8 cellular contexts compared by ENCODE assay signal in the genomic region with DNA sequence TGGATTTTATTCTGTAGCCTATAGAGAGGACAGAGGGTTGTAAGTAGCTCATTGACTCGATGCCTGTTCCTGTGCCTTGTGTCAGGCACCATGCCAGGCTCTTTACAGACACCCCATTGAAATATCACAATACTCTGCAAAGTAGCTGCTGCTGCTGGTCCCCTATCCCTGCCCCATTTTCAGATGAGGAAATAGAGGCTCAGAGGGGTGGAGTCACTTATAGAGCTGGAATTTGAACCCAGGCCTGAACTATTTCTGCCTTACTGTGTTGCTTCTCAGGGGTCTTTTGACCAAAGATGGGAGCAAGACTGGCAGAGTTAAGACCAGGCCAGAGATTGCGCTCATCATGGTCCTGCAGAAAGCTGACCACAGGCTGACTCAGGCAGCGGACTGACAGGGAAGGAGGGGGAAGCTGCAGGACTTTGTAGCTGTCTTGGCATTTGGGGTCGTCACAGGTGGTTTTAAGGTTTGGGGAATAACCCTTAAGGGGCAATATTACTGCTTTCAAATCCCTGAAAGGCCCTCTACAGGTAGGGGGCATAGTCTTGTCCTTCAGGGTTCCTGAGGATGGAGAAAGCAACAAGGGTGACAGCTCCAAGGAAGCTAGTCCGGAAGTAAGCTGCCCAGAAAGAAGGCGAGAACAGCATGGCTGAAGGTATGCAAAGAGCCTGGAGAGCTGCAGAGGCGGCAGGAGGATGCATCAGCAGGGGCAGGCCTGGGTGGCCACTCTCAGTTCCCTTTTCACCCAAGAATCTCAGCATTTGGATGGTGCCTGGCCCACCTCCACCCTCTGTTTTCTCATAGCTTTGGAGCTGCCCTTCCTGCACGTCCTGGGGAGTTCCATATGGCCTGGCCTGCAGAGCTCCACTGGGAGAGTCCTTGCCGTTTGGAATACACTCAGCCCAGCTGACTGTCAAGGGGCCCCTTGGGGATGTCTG. TPM values are rescaled to one million over a fixed set of nuclear protein-coding genes. Genes with fewer than 3 reads are reported as not detected.
DNase-seq lines count a peak whose midpoint lies in the region; ATAC-seq and TF ChIP-seq lines count a peak whose summit lies in the region.

No MANE protein-coding gene starts in this region.

- H3K36me3 ChIP-seq in Karpas-422 (ENCODE audit: insufficient read depth, low read length) (no peaks in the 10 kb centered on the region), ectodermal cell (ENCODE audit: control insufficient read depth, insufficient read depth, low read length) (no peaks in the 10 kb centered on the region), prostate gland (no peaks in the 10 kb centered on the region), SJCRH30 (peaks cover 5% of the 10 kb centered on the region; the same call in 1 of the 2 replicates), ovary (no peaks in the 10 kb centered on the region)

- no peaks in the 10 kb centered on the region for H3K79me2 ChIP-seq in Karpas-422 (ENCODE audit: low read length)

- peak overlapping the region; percentile 81 for H3K27ac ChIP-seq in Karpas-422 (ENCODE audit: low read length)
- H3K27ac ChIP-seq in ectodermal cell (ENCODE audit: insufficient read depth, low read depth, low read length, poor library complexity, severe bottlenecking), result peak overlapping the region; percentile 16
- H3K27ac ChIP-seq in prostate gland, result peak overlapping the region; percentile 92 to 93
- no peak overlapping the region for H3K27ac ChIP-seq in SJCRH30
- H3K27ac ChIP-seq in ovary, result peak overlapping the region in 1 of 2 donors; percentile 26

- H3K27me3 ChIP-seq in Karpas-422 (ENCODE audit: low read length) (no peaks in the 10 kb centered on the region), ectodermal cell (ENCODE audit: control insufficient read depth, insufficient read depth, low read length, poor library complexity, severe bottlenecking) (no peaks in the 10 kb centered on the region), prostate gland (replicated peaks; ENCODE audit: insufficient read depth) (no peaks in the 10 kb centered on the region), SJCRH30 (no peaks in the 10 kb centered on the region), ovary (no peaks in the 10 kb centered on the region)

- TF ChIP-seq POLR2A in prostate gland (IDR thresholded peaks at IDR 0.05) (no peak), ovary (IDR thresholded peaks at IDR 0.05) (no peak)

- peak; percentile 91 for DNase-seq in Karpas-422
- no peak for DNase-seq in prostate gland (ENCODE audit: low spot score)
- no peak for DNase-seq in SJCRH30
- DNase-seq in stimulated activated CD4-positive, alpha-beta T cell treated with anti-CD3 and anti-CD28 coated beads, Interleukin-2, amount 100 ng/mL, for 48 hours, result no peak
- no peak for DNase-seq in ovary

- H2AFZ ChIP-seq in Karpas-422 (ENCODE audit: low read length), result peak overlapping the region; percentile 75; the same call in 1 of the 2 replicates

- intact Hi-C loops in prostate gland (cut with DNase I) (loop anchor here (5.0 kb wide), 1 partner anchor 33 kb away; no protein-coding TSS in a partner anchor), ovary (cut with DNase I) (loop anchor here in 2 of 4 donors (5.0 kb wide), 2 partner anchors 33 to 38 kb away; no protein-coding TSS in a partner anchor)

- H3K4me3 ChIP-seq in GM08714 (ENCODE audit: low read length) (peak overlapping the region; percentile 10; the same call in 1 of the 2 replicates), Karpas-422 (ENCODE audit: low read length) (peak overlapping the region; percentile 27; the same call in 1 of the 2 replicates), ectodermal cell (ENCODE audit: insufficient read depth, low read depth, low read length) (no peak overlapping the region), prostate gland (no peak overlapping the region), SJCRH30 (no peak overlapping the region), ovary (no peak overlapping the region)

- no peaks in the 10 kb centered on the region for H3K9me2 ChIP-seq in Karpas-422 (replicated peaks; ENCODE audit: insufficient read depth, low read length)

- H3K9me3 ChIP-seq in Karpas-422 (ENCODE audit: low read length) (no peaks in the 10 kb centered on the region), ectodermal cell (ENCODE audit: control insufficient read depth, low read length) (no peaks in the 10 kb centered on the region), prostate gland (no peaks in the 10 kb centered on the region), SJCRH30 (replicated peaks) (no peaks in the 10 kb centered on the region), ovary (no peaks in the 10 kb centered on the region)

- H3K9ac ChIP-seq in Karpas-422 (ENCODE audit: low read length), result peak overlapping the region; percentile 52

- TF ChIP-seq CTCF in prostate gland (IDR thresholded peaks at IDR 0.05), result no peak
- TF ChIP-seq CTCF in ovary (IDR thresholded peaks at IDR 0.05), result no peak

- peaks cover 59% of the 10 kb centered on the region for H3K4me1 ChIP-seq in Karpas-422 (ENCODE audit: low read length)
- H3K4me1 ChIP-seq in ectodermal cell (ENCODE audit: control insufficient read depth, insufficient read depth, low read length), result peaks cover 49% of the 10 kb centered on the region
- H3K4me1 ChIP-seq in prostate gland (replicated peaks), result peaks cover 17% of the 10 kb centered on the region
- peaks cover 19% of the 10 kb centered on the region; the same call in 1 of the 2 replicates for H3K4me1 ChIP-seq in SJCRH30
- peaks cover 40% of the 10 kb centered on the region for H3K4me1 ChIP-seq in ovary (ENCODE audit: insufficient read depth)

- no peaks in the 10 kb centered on the region for H4K20me1 ChIP-seq in Karpas-422 (ENCODE audit: insufficient read depth, low read depth, low read length)

- TF ChIP-seq EP300 in ovary (IDR thresholded peaks at IDR 0.05), result no peak

- H3K4me2 ChIP-seq in Karpas-422 (ENCODE audit: low read depth, low read length, poor library complexity, severe bottlenecking), result peak overlapping the region; percentile 67

- 55 to 57% methylated on average over 9 of the region's 9 CpGs for WGBS in ectodermal cell, 2 experiments
- 53% methylated on average over 8 of the region's 9 CpGs for WGBS in prostate gland
- WGBS in ovary, 3 donors, result 49 to 56% (median 53%) methylated on average over 9 of the region's 9 CpGs

- peak; percentile 92 for ATAC-seq in GM21717 (IDR thresholded peaks at IDR 0.05; ENCODE audit: unreplicated experiment)

RNA-seq across cellular contexts. Expression of gene NDST1, which starts 18.3 kb away (rescaled TPM):
- total RNA-seq in Karpas-422 (2014; rRNA removed; shearing (Covaris generic); ENCODE audit: low replicate concordance), result 8.4 and 20.9 TPM in 2 replicates
- 38.1 TPM for polyA plus RNA-seq in ectodermal cell (2013, experiment 1 of 4)
- polyA plus RNA-seq in ectodermal cell (2013, experiment 2 of 4), result 43.1 TPM
- polyA plus RNA-seq in ectodermal cell (2013, experiment 3 of 4), result 29.0 TPM
- polyA plus RNA-seq in ectodermal cell (2013, experiment 4 of 4), result 37.1 TPM
- 100 to 1,000 TPM in 1 of 2 donors, 10 to 100 TPM in 1; 65.8 to 175 TPM for total RNA-seq in prostate gland
- 30.0 and 31.4 TPM in 2 replicates for total RNA-seq in SJCRH30 (2014; rRNA removed; shearing (Covaris generic))
- total RNA-seq in ovary, result 100 to 1,000 TPM in 3 of 7 donors, 10 to 100 TPM in 4; 31.0 to 139 (median 92.8) TPM
- 10 to 100 TPM; 31.8 to 44.1 TPM for polyA plus RNA-seq in ovary

RNA-seq across cellular contexts. Expression of gene RPS14, which starts 40.1 kb away (rescaled TPM):
- total RNA-seq in Karpas-422 (2014; rRNA removed; shearing (Covaris generic); ENCODE audit: low replicate concordance), result 3,040 and 3,750 TPM in 2 replicates
- polyA plus RNA-seq in ectodermal cell (2013, experiment 1 of 4), result 2,465 TPM
- polyA plus RNA-seq in ectodermal cell (2013, experiment 2 of 4), result 2,455 TPM
- 2,441 TPM for polyA plus RNA-seq in ectodermal cell (2013, experiment 3 of 4)
- 2,668 TPM for polyA plus RNA-seq in ectodermal cell (2013, experiment 4 of 4)
- 1,000 to 10,000 TPM; 1,708 to 3,672 TPM for total RNA-seq in prostate gland
- 3,118 and 3,506 TPM in 2 replicates for total RNA-seq in SJCRH30 (2014; rRNA removed; shearing (Covaris generic))
- total RNA-seq in ovary, result 1,000 to 10,000 TPM; 2,727 to 9,295 (median 4,211) TPM
- 1,000 to 10,000 TPM; 2,234 to 8,183 TPM for polyA plus RNA-seq in ovary

Comparison
In these comparisons a context has a peak if more than half of its experiments do, and no peak if none do; other contexts are left out.
1. H3K4me3 ChIP-seq: peak in GM08714 (single experiment) and Karpas-422 (single experiment); none in ectodermal cell (single experiment), prostate gland (0 of 2), SJCRH30 (single experiment) and ovary (single experiment).